8 cellular contexts compared by ENCODE assay signal in the genomic region with DNA sequence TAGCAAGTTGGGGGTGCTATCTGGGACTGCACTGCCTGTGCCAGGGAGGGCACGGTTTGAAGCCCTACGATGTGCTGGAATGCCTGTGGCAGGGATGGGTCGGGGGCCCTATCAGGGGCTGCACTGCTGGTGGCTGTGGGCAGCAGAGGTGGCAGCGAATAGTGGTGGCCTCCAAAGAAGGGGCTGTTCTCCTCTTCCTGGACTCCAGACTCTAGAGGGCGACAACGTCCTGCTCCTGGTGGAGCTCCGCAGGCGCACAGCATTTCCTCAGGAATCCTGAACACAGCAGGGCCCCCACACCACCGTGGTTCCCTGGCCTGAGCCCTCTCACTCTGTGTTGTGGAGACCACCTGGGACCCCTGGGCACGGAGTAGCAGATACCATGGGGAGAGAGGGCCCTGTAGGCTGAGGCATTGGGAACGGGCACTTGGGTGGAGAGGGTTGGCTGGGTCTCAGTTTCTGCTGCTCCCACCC.
DNase-seq lines count a peak whose midpoint lies in the region; ATAC-seq, FAIRE-seq and TF ChIP-seq lines count a peak whose summit lies in the region.

No MANE protein-coding gene starts in this region.

- no peak overlapping the region for H4K8ac ChIP-seq in H9 (replicated peaks; ENCODE audit: insufficient read length, low read depth, low read length)

- H3K27ac Mint-ChIP-seq in Calu3 (ENCODE audit: unreplicated experiment) (no peak overlapping the region), H9 (no peak overlapping the region)

- H3K23me2 ChIP-seq in H9 (ENCODE audit: insufficient read length, low read depth, low read length, poor library complexity, severe bottlenecking): no peaks in the 10 kb centered on the region

- no CpG with 5 or more reads among the region's 11 CpGs for WGBS in H9 (ENCODE audit: extremely low coverage, insufficient read length, low lambda C conversion rate)
- 61% methylated on average over 11 of the region's 11 CpGs for WGBS in GM12878 (ENCODE audit: insufficient coverage, insufficient replicate concordance, low lambda C conversion rate, missing lambda C conversion rate)

- H2BK20ac ChIP-seq in H9 (ENCODE audit: low read depth, low read length, poor library complexity, severe bottlenecking): no peak overlapping the region

- TF ChIP-seq POLR2A in GM12878 (IDR thresholded peaks at IDR 0.05; ENCODE audit: low read depth, low read length): no peak

- no peak overlapping the region for H3T11ph ChIP-seq in H9 (ENCODE audit: low read length)

- H2AFZ ChIP-seq in H9 (ENCODE audit: low read length): no peak overlapping the region
- H2AFZ ChIP-seq in GM12878 (ENCODE audit: control insufficient read depth, low read depth, low read length): no peak overlapping the region; the same call in 1 of the 2 replicates

- H3K36me3 Mint-ChIP-seq in Calu3 (ENCODE audit: insufficient read depth, unreplicated experiment) (no peaks in the 10 kb centered on the region), H9 (ENCODE audit: insufficient read depth in 1 of 3, low read depth in 3 of 3) (peaks cover 6 to 31% (median 10%) of the 10 kb centered on the region in 3 experiments; a peak in 5 of 7 replicates)

- no peak overlapping the region for H3K9ac ChIP-seq in H9 (ENCODE audit: extremely low read depth, insufficient read length, low read length)
- no peak overlapping the region for H3K9ac ChIP-seq in GM12878 (ENCODE audit: control insufficient read depth, insufficient read depth, low read length)

- FAIRE-seq in GM12878 (lab: Jason Lieb, UNC) (no peak), RCC 7860 (lab: Jason Lieb, UNC) (no peak)

- DNase-seq in Calu3: peak; percentile 43
- peak; percentile 75 for DNase-seq in H9
- DNase-seq in GM12878 (ENCODE audit: low read depth, low spot score): no peak
- DNase-seq in left lung: peak in 1 of 2 donors; percentile 28
- no peak for DNase-seq in hippocampal formation (lab: John Stamatoyannopoulos, UW)
- DNase-seq in NCI-H2171 treated with DMSO at 0.1 percent for 48 hours (lab: John Stamatoyannopoulos, UW): no peak
- DNase-seq in AG08395 (ENCODE audit: low spot score): no peak
- DNase-seq in RCC 7860 (ENCODE audit: low spot score): no peak

- in situ Hi-C loops in GM12878 (cut with MboI): no loop called here

- H3K4me3 Mint-ChIP-seq in Calu3 (ENCODE audit: low read depth, unreplicated experiment) (no peak overlapping the region), H9 (no peak overlapping the region)

- H3K27me3 ChIP-seq in H9 (ENCODE audit: insufficient read depth, low read length) (no peaks in the 10 kb centered on the region), GM12878 (replicated peaks in 1 of 2; ENCODE audit: control insufficient read depth in 2 of 2, insufficient read depth in 2 of 2, low read length in 1 of 2) (no peaks in the 10 kb centered on the region), left lung (no peaks in the 10 kb centered on the region)

- no peak overlapping the region for H2BK15ac ChIP-seq in H9 (ENCODE audit: low read depth, low read length)

- no peak overlapping the region for H3K4me2 ChIP-seq in H9 (ENCODE audit: insufficient read depth, insufficient read length, low read length)
- no peak overlapping the region for H3K4me2 ChIP-seq in GM12878 (ENCODE audit: control insufficient read depth, insufficient read depth)

- intact Hi-C loops in Calu3 (cut with micrococcal nuclease; ENCODE audit: unreplicated experiment) (loop anchor here (2.0 kb wide), 1 partner anchor 155 kb away; no protein-coding TSS in a partner anchor), GM12878 (cut with micrococcal nuclease; ENCODE audit: unreplicated experiment) (loop anchor here (2.0 kb wide), 1 partner anchor 155 kb away; no protein-coding TSS in a partner anchor), left lung (cut with DNase I) (loop anchor here in 1 of 2 donors (10.0 kb wide), 1 partner anchor 159 kb away; no protein-coding TSS in a partner anchor)

- RAD21 ChIA-PET in GM12878 (lab: Charles Lee; ENCODE audit: unreplicated experiment): interaction anchor here (0.6 to 1.9 kb wide), 3 partner anchors 63 to 173 kb away, joined by 3 to 5 read pairs (median 3); a partner anchor contains a TSS

- H3K9me3 ChIP-seq in H9 (ENCODE audit: control insufficient read depth, low read depth, low read length) (no peaks in the 10 kb centered on the region), GM12878 (replicated peaks; ENCODE audit: control insufficient read depth, insufficient read depth, low read length) (peaks cover 5% of the 10 kb centered on the region; the same call in 2 of the 3 replicates), left lung (no peaks in the 10 kb centered on the region)

- H3K23ac ChIP-seq in H9 (ENCODE audit: insufficient read length, low read depth, low read length): no peak overlapping the region

- no peak overlapping the region for H3K14ac ChIP-seq in H9 (ENCODE audit: insufficient read depth, low read length)

- H3K79me2 ChIP-seq in H9 (ENCODE audit: insufficient read depth, low read length): no peaks in the 10 kb centered on the region
- no peaks in the 10 kb centered on the region for H3K79me2 ChIP-seq in GM12878 (ENCODE audit: control insufficient read depth, insufficient read depth, low read length)

- H4K5ac ChIP-seq in H9 (ENCODE audit: insufficient read length, low read depth, low read length): no peak overlapping the region

- H2BK12ac ChIP-seq in H9 (ENCODE audit: insufficient read length, low read depth, low read length): no peak overlapping the region

- TF ChIP-seq RAD21 in GM12878 (IDR thresholded peaks at IDR 0.05; ENCODE audit: insufficient read depth, low read depth, low read length): peak; percentile 56

- H3K4me1 ChIP-seq in H9 (ENCODE audit: insufficient read depth, low read length): no peaks in the 10 kb centered on the region
- H3K4me1 ChIP-seq in GM12878 (ENCODE audit: control insufficient read depth, insufficient read depth, low read length): peaks cover 8% of the 10 kb centered on the region
- H3K4me1 ChIP-seq in left lung: no peaks in the 10 kb centered on the region

- no peak overlapping the region for H3K56ac ChIP-seq in H9 (ENCODE audit: insufficient read length, low read depth, low read length)

- H3K27ac ChIP-seq in H9 (ENCODE audit: insufficient read length, low read depth, low read length): no peak overlapping the region
- H3K27ac ChIP-seq in GM12878 (ENCODE audit: control insufficient read depth, insufficient read depth): no peak overlapping the region
- H3K27ac ChIP-seq in left lung: no peak overlapping the region

- H3K27me3 Mint-ChIP-seq in Calu3 (ENCODE audit: unreplicated experiment): no peaks in the 10 kb centered on the region
- peaks cover 2% of the 10 kb centered on the region; the same call in 1 of the 2 replicates for H3K27me3 Mint-ChIP-seq in H9 (ENCODE audit: low read depth)

- peak; percentile 31 for TF ChIP-seq CTCF in Calu3 (IDR thresholded peaks at IDR 0.05; ENCODE audit: unreplicated experiment)
- peak; percentile 72; the same call in 2 of the 3 replicates for TF ChIP-seq CTCF in H9 (conservative IDR thresholded peaks at IDR 0.05)
- peak; percentile 17 to 46 (median 38); a peak in 3 of 6 replicates for TF ChIP-seq CTCF in GM12878 (IDR thresholded peaks at IDR 0.05 in 2 of 3, conservative IDR thresholded peaks at IDR 0.05 in 1 of 3; ENCODE audit: control insufficient read depth in 2 of 3, extremely low read depth in 1 of 3, insufficient read depth in 1 of 3, low read depth in 3 of 3, low read length in 3 of 3)
- TF ChIP-seq CTCF in left lung (IDR thresholded peaks at IDR 0.05): peak in 1 of 2 donors; percentile 22

- H3K36me3 ChIP-seq in GM12878 (ENCODE audit: control insufficient read depth in 2 of 2, insufficient read depth in 2 of 2, low read length in 1 of 2) (no peaks in the 10 kb centered on the region), left lung (no peaks in the 10 kb centered on the region)

- no peak overlapping the region for H2BK5ac ChIP-seq in H9 (ENCODE audit: insufficient read length, low read length)

- CTCF ChIA-PET in Calu3 (lab: Charles Lee): no interaction called here
- CTCF ChIA-PET in GM12878 (lab: Yijun Ruan, JAX): interaction anchor here (1.2 to 2.8 kb wide), 4 partner anchors 130 to 174 kb away, joined by 4 to 11 read pairs (median 5); a partner anchor contains a TSS

- H3K4me1 Mint-ChIP-seq in Calu3 (ENCODE audit: low read depth, unreplicated experiment) (no peaks in the 10 kb centered on the region), H9 (no peaks in the 10 kb centered on the region)

- POLR2A ChIA-PET in GM12878 (lab: Charles Lee): no interaction called here

- H3K79me1 ChIP-seq in H9 (ENCODE audit: insufficient read depth, low read depth, low read length, poor library complexity, severe bottlenecking): no peaks in the 10 kb centered on the region

- BruUV-seq in Calu3 (replicated peaks; lab: Mats Ljungman, UMichigan) (no TSS peak), GM12878 (replicated peaks; lab: Mats Ljungman, UMichigan) (no TSS peak)

- H3K9me3 Mint-ChIP-seq in Calu3 (ENCODE audit: low read depth, unreplicated experiment) (peaks cover 2% of the 10 kb centered on the region), H9 (peaks cover 20 to 28% of the 10 kb centered on the region in 2 experiments)

- H4K20me1 ChIP-seq in H9 (ENCODE audit: control insufficient read depth, insufficient read depth, insufficient read length) (no peaks in the 10 kb centered on the region), GM12878 (ENCODE audit: control insufficient read depth, insufficient read depth) (no peaks in the 10 kb centered on the region)

- no peak overlapping the region for H4K91ac ChIP-seq in H9 (ENCODE audit: insufficient read length, low read depth, low read length)

- H2BK120ac ChIP-seq in H9 (ENCODE audit: low read depth, low read length, poor library complexity, severe bottlenecking): no peak overlapping the region

- ATAC-seq in GM12878: peak; percentile 40
- ATAC-seq in left lung: peak; percentile 90

- no peak for TF ChIP-seq EP300 in GM12878 (IDR thresholded peaks at IDR 0.05; ENCODE audit: borderline replicate concordance in 1 of 2, control insufficient read depth in 1 of 2, low read depth in 2 of 2, low read length in 2 of 2)

- peak overlapping the region; percentile 63 for H3K18ac ChIP-seq in H9 (ENCODE audit: insufficient read length, low read depth, low read length)

- no peak overlapping the region for H3K4me3 ChIP-seq in GM12878
- no peak overlapping the region for H3K4me3 ChIP-seq in left lung

- SMC1A ChIA-PET in GM12878 (lab: Charles Lee; ENCODE audit: uncharacterized antibody, unreplicated experiment): interaction anchor here (0.9 to 3.2 kb wide), 3 partner anchors 129 to 174 kb away, joined by 3 to 10 read pairs (median 3); a partner anchor contains a TSS

- no peak overlapping the region for H3K4ac ChIP-seq in H9 (ENCODE audit: low read depth, low read length)

- H2AK5ac ChIP-seq in H9 (ENCODE audit: insufficient read length, low read length): no peak overlapping the region

Comparison
In these comparisons a context has a peak if more than half of its experiments do, and no peak if none do; other contexts are left out.
1. DNase-seq: peak in Calu3 (single experiment) and H9 (single experiment); none in GM12878 (single experiment), hippocampal formation (0 of 2), NCI-H2171 treated with DMSO at 0.1 percent for 48 hours (single experiment), AG08395 (single experiment) and RCC 7860 (single experiment).